In genomic region chr3:158693866-158694456, GRCh38 we compare ENCODE assay signal across 11 cellular contexts. TPM values are rescaled to one million over a fixed set of nuclear protein-coding genes. Genes with fewer than 3 reads are reported as not detected.
"Had no signal": no experiment of that assay in that cellular context is flagged by ENCODE, and none has a peak within 500 bp of the region (broad histone marks: within the 10 kb centered on the region; RNA-seq: fewer than 3 reads in every experiment).

No MANE protein-coding gene starts in this region.

RNA-seq across cellular contexts. Expression of gene RARRES1, which starts 38.3 kb away (rescaled TPM):
- total RNA-seq: activated B cell treated with CpG ODN at 0.5 μM for 24 hours; activated CD4-positive, alpha-beta memory T cell treated with anti-CD3 and anti-CD28 coated beads for 36 hours; activated CD4-positive, alpha-beta T cell treated with anti-CD3 and anti-CD28 coated beads, Interleukin-2, amount 10 ng/mL, durations not matched to agents 24 days and 14 days; activated CD8-positive, alpha-beta memory T cell treated with anti-CD3 and anti-CD28 coated beads for 36 hours; activated CD8-positive, alpha-beta T cell treated with anti-CD3 and anti-CD28 coated beads for 36 hours; activated naive CD4-positive, alpha-beta T cell treated with anti-CD3 and anti-CD28 coated beads for 36 hours; activated naive CD4-positive, alpha-beta T cell treated with anti-CD3 and anti-CD28 coated beads, Interleukin-2, amount 50 U/mL, for 72 hours; activated naive CD8-positive, alpha-beta T cell treated with anti-CD3 and anti-CD28 coated beads for 36 hours; activated T-cell treated with anti-CD3 and anti-CD28 coated beads, Interleukin-2, amount 50 U/mL, for 4 hours; activated T-helper 1 cell treated with anti-CD3 and anti-CD28 coated beads, Interleukin-12 subunit alpha, Interleukin-12 subunit beta, Interleukin-2, Interleukin-4 antibody, amounts not matched to agents 30 ng/mL and 10 ng/mL and 1 ng/mL, durations not matched to agents 14 hours and 24 hours and 36 hours; activated T-helper 17 cell treated with anti-CD3 and anti-CD28 coated beads, Interleukin-2, amount 50 U/mL, for 72 hours had no signal
